Comparison of ENCODE assay signal across 18 cellular contexts in the genomic region with DNA sequence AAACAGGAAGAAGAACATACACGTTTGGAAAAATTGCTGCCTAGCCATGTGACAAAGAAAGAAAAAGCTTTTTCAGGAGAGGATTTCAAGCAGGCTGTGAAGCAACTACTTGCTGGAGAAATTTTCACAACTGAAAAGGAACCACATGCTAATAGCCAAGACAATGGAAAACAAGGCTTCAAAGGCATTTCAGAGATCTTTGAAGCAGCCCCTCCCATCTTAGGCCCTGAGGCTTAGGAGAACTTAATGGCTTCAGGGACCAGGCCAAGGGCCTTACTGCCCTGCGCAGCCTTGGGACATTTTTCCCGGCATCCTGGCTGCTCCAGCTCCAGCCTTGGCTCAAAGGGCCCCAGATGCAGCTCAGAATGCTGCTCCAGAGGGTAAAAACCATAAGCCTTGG.
DNase-seq lines count a peak whose midpoint lies in the region.
"Had no signal": no experiment of that assay in that cellular context is flagged by ENCODE, and none has a peak within 500 bp of the region (broad histone marks: within the 10 kb centered on the region; RNA-seq: fewer than 3 reads in every experiment).

No MANE protein-coding gene starts in this region.

- no peak overlapping the region for H4K8ac ChIP-seq in mesendoderm (ENCODE audit: low read depth, low read length)

- H2AK5ac ChIP-seq in mesendoderm (ENCODE audit: low read length) = no peak overlapping the region

- DNase-seq in ELF-1 (ENCODE audit: low read depth, low spot score) (peak; percentile 61), NT2/D1 (ENCODE audit: low read depth, low spot score) (peak; percentile 54), mesendoderm (peak; percentile 27), NCI-H2227 treated with DMSO at 0.1 percent for 48 hours (lab: John Stamatoyannopoulos, UW) (no peak), posterior vena cava (ENCODE audit: low spot score) (no peak), cortex of kidney (lab: John Stamatoyannopoulos, UW) (no peak)
- DNase-seq: AML-193; Caco-2; Calu3; CD4-positive, alpha-beta T cell; CD8-positive, alpha-beta T cell; DMS79 treated with DMSO at 0.1 percent for 48 hours; GDM1 had no signal

- intact Hi-C loops in posterior vena cava (cut with DNase I) = no loop called here

- no peaks in the 10 kb centered on the region for H3K79me2 ChIP-seq in mesendoderm (ENCODE audit: control insufficient read depth, insufficient read depth, low read length)

- no peak overlapping the region for H3K18ac ChIP-seq in mesendoderm (ENCODE audit: low read length)

- H2BK15ac ChIP-seq in mesendoderm (replicated peaks; ENCODE audit: low read depth) = no peak overlapping the region

- no peak overlapping the region for H2BK120ac ChIP-seq in mesendoderm (ENCODE audit: low read depth, low read length)

- no peak overlapping the region for H4K5ac ChIP-seq in mesendoderm (ENCODE audit: low read length)

- no peak overlapping the region for H3K23ac ChIP-seq in mesendoderm (ENCODE audit: low read length)

- no CpG with 5 or more reads among the region's 3 CpGs for WGBS in mesendoderm (ENCODE audit: extremely low coverage, insufficient coverage, low lambda C conversion rate)

- H3K27me3 ChIP-seq in NT2/D1 (ENCODE audit: insufficient read depth, insufficient read length) (no peaks in the 10 kb centered on the region), mesendoderm (ENCODE audit: insufficient read depth, low read length, poor library complexity) (no peaks in the 10 kb centered on the region)
- H3K27me3 ChIP-seq: BLaER1 treated with 17β-estradiol and CSF1 and Interleukin-3, amounts not matched to agents 10 nM and 100 nM had no signal

- no peaks in the 10 kb centered on the region for H3K79me1 ChIP-seq in mesendoderm (ENCODE audit: low read length)

- H3K56ac ChIP-seq in mesendoderm (ENCODE audit: low read length) = no peak overlapping the region

- no peaks in the 10 kb centered on the region for H3K36me3 ChIP-seq in NT2/D1 (ENCODE audit: insufficient read depth, insufficient read length, low read length)
- H3K36me3 ChIP-seq in mesendoderm (ENCODE audit: control insufficient read depth, insufficient read depth, low read length) = no peaks in the 10 kb centered on the region
- H3K36me3 ChIP-seq: BLaER1 treated with 17β-estradiol and CSF1 and Interleukin-3, amounts not matched to agents 10 nM and 100 nM had no signal

- H3K9ac ChIP-seq in NT2/D1 (ENCODE audit: insufficient read length, low read depth) (no peak overlapping the region), mesendoderm (ENCODE audit: low read length) (no peak overlapping the region)
- H3K9ac ChIP-seq: BLaER1 treated with 17β-estradiol and CSF1 and Interleukin-3, amounts not matched to agents 10 nM and 100 nM had no signal

- H3K27ac ChIP-seq in mesendoderm (ENCODE audit: low read depth, low read length) = no peak overlapping the region
- H3K27ac ChIP-seq: 22Rv1; A549; BLaER1 treated with 17β-estradiol and CSF1 and Interleukin-3, amounts not matched to agents 10 nM and 100 nM; C4-2B had no signal

- peaks cover 2% of the 10 kb centered on the region for H3K4me1 ChIP-seq in NT2/D1 (ENCODE audit: insufficient read depth, insufficient read length)
- H3K4me1 ChIP-seq in mesendoderm (ENCODE audit: control insufficient read depth, low read depth, low read length) = no peaks in the 10 kb centered on the region
- H3K4me1 ChIP-seq: A549, Caco-2 had no signal

- no peak overlapping the region for H2BK5ac ChIP-seq in mesendoderm (ENCODE audit: low read length)

- H3K4me3 ChIP-seq in NT2/D1 (ENCODE audit: insufficient read length, low read depth) (no peak overlapping the region), mesendoderm (ENCODE audit: low read length) (no peak overlapping the region)
- H3K4me3 ChIP-seq: A549; BLaER1 treated with 17β-estradiol and CSF1 and Interleukin-3, amounts not matched to agents 10 nM and 100 nM; GM12878 had no signal

- no peak overlapping the region for H3K4me2 ChIP-seq in mesendoderm (ENCODE audit: low read length)
- H3K4me2 ChIP-seq: A549; BLaER1 treated with 17β-estradiol and CSF1 and Interleukin-3, amounts not matched to agents 10 nM and 100 nM had no signal

- peaks cover 37% of the 10 kb centered on the region for H3K9me3 ChIP-seq in NT2/D1 (ENCODE audit: insufficient read depth, low read length)
- H3K9me3 ChIP-seq: A549 had no signal

- no peak overlapping the region for H3K4ac ChIP-seq in mesendoderm (ENCODE audit: low read depth, low read length)

Comparison
In these comparisons a context has a peak if more than half of its experiments do, and no peak if none do; other contexts are left out.
1. DNase-seq: peak in ELF-1 (single experiment), NT2/D1 (single experiment) and mesendoderm (single experiment); none in NCI-H2227 treated with DMSO at 0.1 percent for 48 hours (single experiment), posterior vena cava (single experiment) and cortex of kidney (single experiment).